ENCODE assay signal across 8 cellular contexts in the genomic region with DNA sequence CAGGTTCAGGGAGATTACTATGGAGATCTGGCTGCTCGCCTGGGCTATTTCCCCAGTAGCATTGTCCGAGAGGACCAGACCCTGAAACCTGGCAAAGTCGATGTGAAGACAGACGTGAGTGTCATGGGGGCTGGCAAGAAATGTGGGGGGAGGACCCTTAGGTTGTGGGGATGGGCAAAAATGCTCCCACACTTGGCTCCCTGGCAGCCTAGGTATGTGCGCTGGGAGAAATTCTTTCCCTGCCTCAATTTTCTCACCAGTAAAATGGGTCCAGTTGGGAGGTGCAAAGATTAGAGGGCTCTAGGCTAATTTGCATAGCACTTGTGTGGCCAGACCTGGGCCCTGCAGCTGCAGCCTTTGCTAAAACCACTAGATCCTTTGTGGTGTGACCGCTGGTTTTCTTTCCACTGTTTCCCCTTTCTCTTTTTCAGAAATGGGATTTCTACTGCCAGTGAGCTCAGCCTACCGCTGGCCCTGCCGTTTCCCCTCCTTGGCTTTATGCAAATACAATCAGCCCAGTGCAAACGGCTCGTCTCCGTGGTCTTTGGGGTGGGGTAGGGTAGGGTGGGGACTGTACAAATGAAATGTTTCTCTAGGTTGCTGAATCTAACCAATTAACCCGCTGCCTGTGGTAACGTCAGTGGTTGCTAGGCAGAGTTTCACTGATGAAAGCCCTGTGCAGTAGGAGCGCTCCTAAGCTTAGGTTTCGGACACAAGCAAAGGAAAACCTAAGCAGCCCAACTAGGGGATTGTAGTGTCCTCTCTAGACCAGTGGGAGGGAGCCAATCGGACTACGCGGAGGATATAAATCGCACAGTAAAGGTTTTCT.
DNase-seq lines count a peak whose midpoint lies in the region; ATAC-seq and TF ChIP-seq lines count a peak whose summit lies in the region.

No MANE protein-coding gene starts in this region.

- peak overlapping the region; percentile 65 for H3K4me3 ChIP-seq in AG09309 (ENCODE audit: control insufficient read depth, low read depth, low read length)
- peak overlapping the region; percentile 60 for H3K4me3 ChIP-seq in choroid plexus epithelial cell (ENCODE audit: low read depth, low read length)

- DNase-seq in AG09309 (ENCODE audit: low read depth) (peak; percentile 78), NCI-H446 (lab: John Stamatoyannopoulos, UW) (peak; percentile 94), choroid plexus epithelial cell (ENCODE audit: low read depth) (peak; percentile 96), kidney tubule cell (ENCODE audit: low spot score) (peak; percentile 89)
- peak; percentile 76 to 82 for DNase-seq in activated CD4-positive, alpha-beta T cell treated with anti-CD3 and anti-CD28 coated beads for 24 hours (ENCODE audit: low read depth in 2 of 2)
- DNase-seq in stimulated activated CD4-positive, alpha-beta T cell treated with anti-CD3 and anti-CD28 coated beads, Interleukin-1b, Interleukin-23, amount 100 ng/mL, for 24 hours (ENCODE audit: low read depth in 4 of 4, low spot score in 1 of 4): peak; percentile 67 to 81 (median 70)

- ATAC-seq in GM19043 (IDR thresholded peaks at IDR 0.05; ENCODE audit: low read depth, unreplicated experiment): peak; percentile 55
- ATAC-seq in HG03378 (IDR thresholded peaks at IDR 0.05; ENCODE audit: unreplicated experiment): peak; percentile 53

- TF ChIP-seq CTCF in AG09309 (IDR thresholded peaks at IDR 0.05; ENCODE audit: control insufficient read depth, insufficient read depth, low read depth, low read length, missing control alignments): no peak
- TF ChIP-seq CTCF in choroid plexus epithelial cell (conservative IDR thresholded peaks at IDR 0.05; ENCODE audit: low read depth, low read length): no peak

Comparison
In these comparisons a context has a peak if more than half of its experiments do, and no peak if none do; other contexts are left out.
1. Peak in every context shown above with its lines: DNase-seq, ATAC-seq and H3K4me3 ChIP-seq.